13 cellular contexts compared by ENCODE assay signal in genomic region chr22:25402160-25402500, GRCh38.
DNase-seq lines count a peak whose midpoint lies in the region; ATAC-seq, FAIRE-seq and TF ChIP-seq lines count a peak whose summit lies in the region.
"Had no signal": no experiment of that assay in that cellular context is flagged by ENCODE, and none has a peak within 500 bp of the region (broad histone marks: within the 10 kb centered on the region; RNA-seq: fewer than 3 reads in every experiment).

No MANE protein-coding gene starts in this region.

- CTCF ChIA-PET in activated CD4-positive, alpha-beta memory T cell treated with anti-CD3 and anti-CD28 coated beads, Interleukin-2, amount 10 ng/mL, durations not matched to agents 7 days and 5 days (lab: Charles Lee): no interaction called here
- CTCF ChIA-PET in SK-N-SH (lab: Yijun Ruan, JAX): no interaction called here

- no peaks in the 10 kb centered on the region for H3F3A ChIP-seq in SK-N-SH (replicated peaks; ENCODE audit: insufficient read depth)

- no peak for DNase-seq in left ventricle myocardium inferior
- no peak for DNase-seq in Right ventricle myocardium inferior (ENCODE audit: missing footprints)
- no peak for DNase-seq in SK-N-MC (ENCODE audit: low read depth, low spot score)
- no peak for DNase-seq in urothelium cell line (ENCODE audit: low spot score)
- DNase-seq in activated CD4-positive, alpha-beta memory T cell treated with anti-CD3 and anti-CD28 coated beads, Interleukin-2, amount 10 ng/mL, durations not matched to agents 7 days and 5 days: no peak
- DNase-seq in SK-N-SH: no peak
- DNase-seq: foreskin fibroblast, GF-D8, islet precursor cell, NCI-H1436 had no signal

- H3K4me2 ChIP-seq in SK-N-SH: no peak overlapping the region

- no peaks in the 10 kb centered on the region for H3K9me2 ChIP-seq in SK-N-SH

- H3K4me3 Mint-ChIP-seq in activated CD4-positive, alpha-beta memory T cell treated with anti-CD3 and anti-CD28 coated beads, Interleukin-2, amount 10 ng/mL, durations not matched to agents 7 days and 5 days: no peak overlapping the region
- H3K4me3 Mint-ChIP-seq: T-helper 1 cell treated with Interleukin-12 subunit alpha and Interleukin-12 subunit beta and Interleukin-4 antibody, amounts not matched to agents 30 μg/mL and 1 μg/mL, for 36 hours had no signal

- peaks cover 18% of the 10 kb centered on the region for H3K79me2 ChIP-seq in SK-N-SH (ENCODE audit: insufficient read depth)

- H3K36me3 Mint-ChIP-seq in activated CD4-positive, alpha-beta memory T cell treated with anti-CD3 and anti-CD28 coated beads, Interleukin-2, amount 10 ng/mL, durations not matched to agents 7 days and 5 days (ENCODE audit: low read depth): no peaks in the 10 kb centered on the region

- TF ChIP-seq EP300 in SK-N-SH (IDR thresholded peaks at IDR 0.05; ENCODE audit: borderline replicate concordance in 1 of 2, low read depth in 1 of 2, low read length in 1 of 2): no peak

- no peak for ATAC-seq in Right ventricle myocardium inferior
- ATAC-seq in GM19452 (IDR thresholded peaks at IDR 0.05; ENCODE audit: unreplicated experiment): no peak

- peaks cover 9% of the 10 kb centered on the region; the same call in 1 of the 2 replicates for H4K20me1 ChIP-seq in SK-N-SH (ENCODE audit: insufficient read depth)

- TF ChIP-seq RAD21 in liver (IDR thresholded peaks at IDR 0.05): no peak
- TF ChIP-seq RAD21 in SK-N-SH (IDR thresholded peaks at IDR 0.05; ENCODE audit: low read length): no peak

- no peak for TF ChIP-seq CTCF in left ventricle myocardium inferior (IDR thresholded peaks at IDR 0.05; ENCODE audit: borderline replicate concordance)
- TF ChIP-seq CTCF in liver (IDR thresholded peaks at IDR 0.05; ENCODE audit: low read depth, low read length, missing input control): no peak
- TF ChIP-seq CTCF in SK-N-SH (IDR thresholded peaks at IDR 0.05): no peak

- intact Hi-C loops in left ventricle myocardium inferior (cut with micrococcal nuclease): no loop called here
- intact Hi-C loops in Right ventricle myocardium inferior (cut with DNase I): loop anchor here (2.0 kb wide), 1 partner anchor 37 kb away; no protein-coding TSS in a partner anchor

- H3K27ac ChIP-seq in left ventricle myocardium inferior (replicated peaks) (peak overlapping the region; percentile 94), SK-N-MC (no peak overlapping the region), liver (ENCODE audit: low read depth in 1 of 2, low read length in 2 of 2) (peak overlapping the region; percentile 71 to 85), SK-N-SH (ENCODE audit: low read depth in 2 of 2, low read length in 1 of 2) (no peak overlapping the region; a peak in 1 of 4 replicates)

- peak; percentile 99 for FAIRE-seq in urothelium cell line (lab: Jason Lieb, UNC)

- no peak overlapping the region for H2AFZ ChIP-seq in SK-N-SH (ENCODE audit: low read depth)

- H3K9me3 Mint-ChIP-seq in activated CD4-positive, alpha-beta memory T cell treated with anti-CD3 and anti-CD28 coated beads, Interleukin-2, amount 10 ng/mL, durations not matched to agents 7 days and 5 days: no peaks in the 10 kb centered on the region
- H3K9me3 Mint-ChIP-seq: T-helper 1 cell treated with Interleukin-12 subunit alpha and Interleukin-12 subunit beta and Interleukin-4 antibody, amounts not matched to agents 30 μg/mL and 1 μg/mL, for 36 hours had no signal

- H3K27ac Mint-ChIP-seq in activated CD4-positive, alpha-beta memory T cell treated with anti-CD3 and anti-CD28 coated beads, Interleukin-2, amount 10 ng/mL, durations not matched to agents 7 days and 5 days: no peak overlapping the region
- H3K27ac Mint-ChIP-seq: T-helper 1 cell treated with Interleukin-12 subunit alpha and Interleukin-12 subunit beta and Interleukin-4 antibody, amounts not matched to agents 30 μg/mL and 1 μg/mL, for 36 hours had no signal

- H3K9ac ChIP-seq in SK-N-MC (ENCODE audit: insufficient read length) (no peak overlapping the region), liver (ENCODE audit: low read depth in 1 of 2, low read length in 2 of 2) (peak overlapping the region in 1 of 2 donors; percentile 13), SK-N-SH (no peak overlapping the region)

- peaks cover 63% of the 10 kb centered on the region for H3K4me1 ChIP-seq in left ventricle myocardium inferior
- peaks cover 24 to 56% (median 41%) of the 10 kb centered on the region in 4 donors for H3K4me1 ChIP-seq in liver (ENCODE audit: control insufficient read depth in 4 of 4, insufficient read depth in 4 of 4, low read length in 3 of 4)
- H3K4me1 ChIP-seq in SK-N-SH (ENCODE audit: control insufficient read depth in 1 of 2, insufficient read depth in 2 of 2, low read depth in 1 of 2, low read length in 1 of 2): peaks cover 5 to 31% of the 10 kb centered on the region in 2 experiments; a peak in 1 of 4 replicates

- H3K9me3 ChIP-seq in left ventricle myocardium inferior (replicated peaks) (no peaks in the 10 kb centered on the region), SK-N-MC (ENCODE audit: low read depth, low read length) (no peaks in the 10 kb centered on the region), liver (ENCODE audit: control insufficient read depth in 4 of 4, low read length in 3 of 4) (no peaks in the 10 kb centered on the region), SK-N-SH (no peaks in the 10 kb centered on the region)

- POLR2A ChIA-PET in activated CD4-positive, alpha-beta memory T cell treated with anti-CD3 and anti-CD28 coated beads, Interleukin-2, amount 10 ng/mL, durations not matched to agents 7 days and 5 days (lab: Charles Lee): no interaction called here
- POLR2A ChIA-PET in SK-N-SH (lab: Yijun Ruan, JAX): no interaction called here

- no peaks in the 10 kb centered on the region for H3K36me3 ChIP-seq in left ventricle myocardium inferior
- no peaks in the 10 kb centered on the region for H3K36me3 ChIP-seq in SK-N-MC (ENCODE audit: insufficient read depth, low read length)
- H3K36me3 ChIP-seq in liver (ENCODE audit: control insufficient read depth in 4 of 4, insufficient read depth in 3 of 4, low read depth in 1 of 4, low read length in 3 of 4): no peaks in the 10 kb centered on the region
- no peaks in the 10 kb centered on the region for H3K36me3 ChIP-seq in SK-N-SH (replicated peaks in 1 of 2; ENCODE audit: control insufficient read depth in 1 of 2, insufficient read depth in 2 of 2, low read length in 1 of 2)

- 66% methylated on average over 6 of the region's 6 CpGs for WGBS in liver
- whole genome bisulfite sequencing in SK-N-SH (ENCODE audit: low lambda C conversion rate): 93% methylated on average over 3 of the region's 6 CpGs

- peaks cover 45% of the 10 kb centered on the region for H3K4me1 Mint-ChIP-seq in activated CD4-positive, alpha-beta memory T cell treated with anti-CD3 and anti-CD28 coated beads, Interleukin-2, amount 10 ng/mL, durations not matched to agents 7 days and 5 days

- H3K27me3 ChIP-seq in left ventricle myocardium inferior (ENCODE audit: low read depth) (no peaks in the 10 kb centered on the region), liver (ENCODE audit: control insufficient read depth in 4 of 4, insufficient read depth in 4 of 4, low read length in 3 of 4) (no peaks in the 10 kb centered on the region), SK-N-SH (ENCODE audit: insufficient read depth) (no peaks in the 10 kb centered on the region)

- H3K27me3 Mint-ChIP-seq in activated CD4-positive, alpha-beta memory T cell treated with anti-CD3 and anti-CD28 coated beads, Interleukin-2, amount 10 ng/mL, durations not matched to agents 7 days and 5 days: no peaks in the 10 kb centered on the region

- H3K4me3 ChIP-seq in left ventricle myocardium inferior: peak overlapping the region; percentile 88
- peak overlapping the region; percentile 95; the same call in 1 of the 2 replicates for H3K4me3 ChIP-seq in SK-N-MC
- H3K4me3 ChIP-seq in liver (ENCODE audit: low read depth in 1 of 3, low read length in 3 of 3): no peak overlapping the region
- no peak overlapping the region for H3K4me3 ChIP-seq in SK-N-SH (ENCODE audit: low read depth in 2 of 2, low read length in 1 of 2)

TF ChIP-seq in liver, 16 proteins besides CTCF, POLR2A, EP300 and RAD21 (continues in another document):
- no peak for TF ChIP-seq SP1 (IDR thresholded peaks at IDR 0.05)
- no peak for TF ChIP-seq JUND (IDR thresholded peaks at IDR 0.05)
- TF ChIP-seq GABPA (IDR thresholded peaks at IDR 0.05 in 1 of 2, conservative IDR thresholded peaks at IDR 0.05 in 1 of 2): no peak
- no peak for TF ChIP-seq MAX (IDR thresholded peaks at IDR 0.05)
- TF ChIP-seq FOXA1 (IDR thresholded peaks at IDR 0.05): no peak
- no peak for TF ChIP-seq ATF3 (IDR thresholded peaks at IDR 0.05)
- TF ChIP-seq HNF4A (conservative IDR thresholded peaks at IDR 0.05): no peak
- no peak for TF ChIP-seq TAF1 (conservative IDR thresholded peaks at IDR 0.05)
- TF ChIP-seq HNF4G (IDR thresholded peaks at IDR 0.05): no peak
- TF ChIP-seq YY1 (IDR thresholded peaks at IDR 0.05): no peak

TF ChIP-seq in SK-N-SH, 30 proteins besides CTCF, POLR2A, EP300 and RAD21 (continues in another document):
- TF ChIP-seq MXI1 (IDR thresholded peaks at IDR 0.05; ENCODE audit: low read depth, low read length) (no peak), SIN3A (IDR thresholded peaks at IDR 0.05; ENCODE audit: borderline replicate concordance, low read depth, low read length) (no peak), GATA2 (CRISPR knock-in tag; IDR thresholded peaks at IDR 0.05) (no peak), GABPA (IDR thresholded peaks at IDR 0.05; ENCODE audit: low read depth) (no peak), TEAD4 (IDR thresholded peaks at IDR 0.05; ENCODE audit: borderline replicate concordance, insufficient read depth) (no peak), ZBTB33 (IDR thresholded peaks at IDR 0.05; ENCODE audit: borderline replicate concordance, low read depth) (no peak), JUND (IDR thresholded peaks at IDR 0.05) (no peak), SMC3 (IDR thresholded peaks at IDR 0.05; ENCODE audit: low read depth, low read length) (no peak), ELF1 (IDR thresholded peaks at IDR 0.05) (no peak), RFX5 (IDR thresholded peaks at IDR 0.05; ENCODE audit: low read length) (no peak), RXRA (IDR thresholded peaks at IDR 0.05; ENCODE audit: borderline replicate concordance, low read depth) (no peak), RCOR1 (IDR thresholded peaks at IDR 0.05; ENCODE audit: low read length) (no peak)

Comparison
In these comparisons a context has a peak if more than half of its experiments do, and no peak if none do; other contexts are left out.
1. H3K27ac ChIP-seq: peak in left ventricle myocardium inferior (single experiment) and liver (2 of 2); none in SK-N-MC (single experiment) and SK-N-SH (0 of 2).
2. H3K4me3 ChIP-seq: peak in left ventricle myocardium inferior (single experiment) and SK-N-MC (single experiment); none in liver (0 of 3) and SK-N-SH (0 of 2).